In the genomic region with DNA sequence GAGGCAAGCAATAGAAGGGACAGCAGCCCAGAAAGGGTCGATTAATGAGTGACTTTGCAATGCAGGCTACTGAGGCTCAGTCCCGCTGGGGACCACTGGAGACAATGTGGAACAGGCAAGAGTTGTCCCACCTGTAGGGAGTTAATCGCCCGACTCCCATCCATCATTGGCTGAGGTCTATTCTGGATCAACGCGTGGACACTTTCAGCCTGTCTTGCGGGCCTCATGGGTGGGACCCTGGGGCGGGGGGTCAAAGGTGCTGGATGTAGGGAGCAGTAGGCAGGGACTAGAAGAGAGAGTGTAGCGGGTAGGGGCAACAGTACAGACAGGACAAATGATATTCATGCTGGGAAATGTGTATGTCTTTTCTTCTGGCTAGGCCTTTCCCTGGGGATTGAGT, we compare ENCODE assay signal across 23 cellular contexts. TPM values are rescaled to one million over a fixed set of nuclear protein-coding genes. Genes with fewer than 3 reads are reported as not detected.
A peak's percentile ranks its signal among the peaks of the same experiment; 100 is the strongest.
DNase-seq lines count a peak whose midpoint lies in the region; ATAC-seq and TF ChIP-seq lines count a peak whose summit lies in the region.
"Had no signal": no experiment of that assay in that cellular context is flagged by ENCODE, and none has a peak within 500 bp of the region (broad histone marks: within the 10 kb centered on the region; RNA-seq: fewer than 3 reads in every experiment).

No MANE protein-coding gene starts in this region.

- H2BK12ac ChIP-seq in H9 (ENCODE audit: insufficient read length, low read depth, low read length): no peak overlapping the region

- peaks cover 6% of the 10 kb centered on the region for H3K4me1 Mint-ChIP-seq in activated CD4-positive, alpha-beta memory T cell treated with anti-CD3 and anti-CD28 coated beads, Interleukin-2, amount 10 ng/mL, durations not matched to agents 7 days and 5 days
- no peaks in the 10 kb centered on the region for H3K4me1 Mint-ChIP-seq in activated CD4-positive, alpha-beta memory T cell treated with anti-CD3 and anti-CD28 coated beads for 36 hours (ENCODE audit: low read depth)
- no peaks in the 10 kb centered on the region for H3K4me1 Mint-ChIP-seq in H9
- H3K4me1 Mint-ChIP-seq in endodermal cell: no peaks in the 10 kb centered on the region
- peaks cover 0 to 6% of the 10 kb centered on the region in 2 donors for H3K4me1 Mint-ChIP-seq in stimulated activated naive B cell treated with anti-CD40 and anti-IgM and Interleukin-4, amounts not matched to agents 10 μg/mL and 1 μg/mL and 100 μg/mL, for 72 hours
- H3K4me1 Mint-ChIP-seq: IgD-negative memory B cell had no signal

- no peak overlapping the region for H3K27ac Mint-ChIP-seq in activated CD4-positive, alpha-beta memory T cell treated with anti-CD3 and anti-CD28 coated beads, Interleukin-2, amount 10 ng/mL, durations not matched to agents 7 days and 5 days
- H3K27ac Mint-ChIP-seq in activated CD4-positive, alpha-beta memory T cell treated with anti-CD3 and anti-CD28 coated beads for 36 hours: no peak overlapping the region
- H3K27ac Mint-ChIP-seq in H9: no peak overlapping the region
- H3K27ac Mint-ChIP-seq in endodermal cell: no peak overlapping the region
- H3K27ac Mint-ChIP-seq in stimulated activated naive B cell treated with anti-CD40 and anti-IgM and Interleukin-4, amounts not matched to agents 10 μg/mL and 1 μg/mL and 100 μg/mL, for 72 hours: no peak overlapping the region
- H3K27ac Mint-ChIP-seq: IgD-negative memory B cell had no signal

- no peak overlapping the region for H2BK120ac ChIP-seq in H9 (ENCODE audit: low read depth, low read length, poor library complexity, severe bottlenecking)

- H3K79me1 ChIP-seq in H9 (ENCODE audit: insufficient read depth, low read depth, low read length, poor library complexity, severe bottlenecking): no peaks in the 10 kb centered on the region

- no peak overlapping the region for H2BK5ac ChIP-seq in H9 (ENCODE audit: insufficient read length, low read length)

- no peak for TF ChIP-seq EP300 in sigmoid colon (IDR thresholded peaks at IDR 0.05)

- CTCF ChIA-PET in activated CD4-positive, alpha-beta memory T cell treated with anti-CD3 and anti-CD28 coated beads, Interleukin-2, amount 10 ng/mL, durations not matched to agents 7 days and 5 days (lab: Charles Lee): interaction anchor here (0.6 kb wide), 1 partner anchor 9 kb away, joined by 3 read pairs; no protein-coding TSS in a partner anchor
- CTCF ChIA-PET in activated CD4-positive, alpha-beta memory T cell treated with anti-CD3 and anti-CD28 coated beads for 36 hours (lab: Charles Lee): no interaction called here

- no peaks in the 10 kb centered on the region for H3K4me1 ChIP-seq in H9 (ENCODE audit: insufficient read depth, low read length)
- no peaks in the 10 kb centered on the region for H3K4me1 ChIP-seq in endodermal cell (ENCODE audit: control insufficient read depth, insufficient read depth, low read length)
- H3K4me1 ChIP-seq in sigmoid colon: peaks cover 0 to under 1% (median under 1%) of the 10 kb centered on the region in 4 donors

- H3K23me2 ChIP-seq in H9 (ENCODE audit: insufficient read length, low read depth, low read length, poor library complexity, severe bottlenecking): no peaks in the 10 kb centered on the region

- H3K36me3 ChIP-seq in endodermal cell (ENCODE audit: control insufficient read depth, insufficient read depth, low read length): no peaks in the 10 kb centered on the region
- H3K36me3 ChIP-seq in sigmoid colon: no peaks in the 10 kb centered on the region

- H3T11ph ChIP-seq in H9 (ENCODE audit: low read length): no peak overlapping the region

- no peak overlapping the region for H3K56ac ChIP-seq in H9 (ENCODE audit: insufficient read length, low read depth, low read length)

- peaks cover 12% of the 10 kb centered on the region for H3K9me3 Mint-ChIP-seq in activated CD4-positive, alpha-beta memory T cell treated with anti-CD3 and anti-CD28 coated beads, Interleukin-2, amount 10 ng/mL, durations not matched to agents 7 days and 5 days
- peaks cover 25% of the 10 kb centered on the region for H3K9me3 Mint-ChIP-seq in activated CD4-positive, alpha-beta memory T cell treated with anti-CD3 and anti-CD28 coated beads for 36 hours
- H3K9me3 Mint-ChIP-seq in H9 (peaks cover 6 to 11% of the 10 kb centered on the region in 2 experiments; a peak in 2 of 5 replicates), endodermal cell (peaks cover 4% of the 10 kb centered on the region)
- peaks cover 14 to 19% of the 10 kb centered on the region in 2 donors for H3K9me3 Mint-ChIP-seq in stimulated activated naive B cell treated with anti-CD40 and anti-IgM and Interleukin-4, amounts not matched to agents 10 μg/mL and 1 μg/mL and 100 μg/mL, for 72 hours

- no peak for ATAC-seq in stimulated activated naive B cell treated with anti-CD40 and anti-IgM and Interleukin-4, amounts not matched to agents 10 μg/mL and 1 μg/mL and 100 μg/mL, for 72 hours (replicated peaks)

- intact Hi-C loops in activated CD4-positive, alpha-beta memory T cell treated with anti-CD3 and anti-CD28 coated beads for 36 hours (cut with micrococcal nuclease): no loop called here
- intact Hi-C loops in sigmoid colon (cut with DNase I): no loop called here

- H2BK15ac ChIP-seq in H9 (ENCODE audit: low read depth, low read length): no peak overlapping the region

- H2BK20ac ChIP-seq in H9 (ENCODE audit: low read depth, low read length, poor library complexity, severe bottlenecking): no peak overlapping the region

- H4K5ac ChIP-seq in H9 (ENCODE audit: insufficient read length, low read depth, low read length): no peak overlapping the region

- no peak for TF ChIP-seq POLR2A in sigmoid colon (IDR thresholded peaks at IDR 0.05)

- no peaks in the 10 kb centered on the region for H4K20me1 ChIP-seq in H9 (ENCODE audit: control insufficient read depth, insufficient read depth, insufficient read length)

- H3K4me3 ChIP-seq in endodermal cell (ENCODE audit: low read length) (no peak overlapping the region), sigmoid colon (no peak overlapping the region)
- H3K4me3 ChIP-seq: PC-9 had no signal

- H2AK5ac ChIP-seq in H9 (ENCODE audit: insufficient read length, low read length): no peak overlapping the region

- H3K18ac ChIP-seq in H9 (ENCODE audit: insufficient read length, low read depth, low read length): no peak overlapping the region

- no peak overlapping the region for H2AFZ ChIP-seq in H9 (ENCODE audit: low read length)
- H2AFZ ChIP-seq: PC-9 had no signal

- POLR2A ChIA-PET in activated CD4-positive, alpha-beta memory T cell treated with anti-CD3 and anti-CD28 coated beads, Interleukin-2, amount 10 ng/mL, durations not matched to agents 7 days and 5 days (lab: Charles Lee): no interaction called here
- POLR2A ChIA-PET in activated CD4-positive, alpha-beta memory T cell treated with anti-CD3 and anti-CD28 coated beads for 36 hours (lab: Charles Lee): no interaction called here

- H3K23ac ChIP-seq in H9 (ENCODE audit: insufficient read length, low read depth, low read length): no peak overlapping the region

- peaks cover 9% of the 10 kb centered on the region for H3K27me3 Mint-ChIP-seq in activated CD4-positive, alpha-beta memory T cell treated with anti-CD3 and anti-CD28 coated beads, Interleukin-2, amount 10 ng/mL, durations not matched to agents 7 days and 5 days
- H3K27me3 Mint-ChIP-seq in activated CD4-positive, alpha-beta memory T cell treated with anti-CD3 and anti-CD28 coated beads for 36 hours: no peaks in the 10 kb centered on the region
- H3K27me3 Mint-ChIP-seq in H9 (ENCODE audit: low read depth) (peaks cover 33% of the 10 kb centered on the region), endodermal cell (ENCODE audit: insufficient read depth) (peaks cover 19% of the 10 kb centered on the region)
- peaks cover 14 to 29% of the 10 kb centered on the region in 2 donors for H3K27me3 Mint-ChIP-seq in stimulated activated naive B cell treated with anti-CD40 and anti-IgM and Interleukin-4, amounts not matched to agents 10 μg/mL and 1 μg/mL and 100 μg/mL, for 72 hours

- no peak overlapping the region for H3K4ac ChIP-seq in H9 (ENCODE audit: low read depth, low read length)

- no peak overlapping the region for H4K8ac ChIP-seq in H9 (replicated peaks; ENCODE audit: insufficient read length, low read depth, low read length)

- H3K27me3 ChIP-seq in H9 (ENCODE audit: insufficient read depth, low read length) (no peaks in the 10 kb centered on the region), endodermal cell (ENCODE audit: control insufficient read depth, insufficient read depth, low read length, poor library complexity, severe bottlenecking) (no peaks in the 10 kb centered on the region), sigmoid colon (no peaks in the 10 kb centered on the region)

- TF ChIP-seq CTCF in H9 (conservative IDR thresholded peaks at IDR 0.05) (no peak), endodermal cell (conservative IDR thresholded peaks at IDR 0.05) (no peak), sigmoid colon (IDR thresholded peaks at IDR 0.05) (no peak)

- H3K4me2 ChIP-seq in H9 (ENCODE audit: insufficient read depth, insufficient read length, low read length): no peak overlapping the region
- H3K4me2 ChIP-seq: KMS-11, PC-9 had no signal

- no peaks in the 10 kb centered on the region for H3K79me2 ChIP-seq in H9 (ENCODE audit: insufficient read depth, low read length)

- H3K9ac ChIP-seq in H9 (ENCODE audit: extremely low read depth, insufficient read length, low read length): no peak overlapping the region
- H3K9ac ChIP-seq in endodermal cell (ENCODE audit: extremely low read depth, low read length, poor library complexity, severe bottlenecking): no peak overlapping the region
- H3K9ac ChIP-seq: KMS-11 had no signal

- no peaks in the 10 kb centered on the region for H3K9me3 ChIP-seq in H9 (ENCODE audit: control insufficient read depth, low read depth, low read length)
- H3K9me3 ChIP-seq in endodermal cell (ENCODE audit: control insufficient read depth, low read length): no peaks in the 10 kb centered on the region
- peaks cover 0 to 8% (median 5%) of the 10 kb centered on the region in 4 donors for H3K9me3 ChIP-seq in sigmoid colon

- peak; percentile 8 for DNase-seq in activated CD4-positive, alpha-beta memory T cell treated with anti-CD3 and anti-CD28 coated beads, Interleukin-2, amount 10 ng/mL, durations not matched to agents 7 days and 5 days
- no peak for DNase-seq in activated CD4-positive, alpha-beta memory T cell treated with anti-CD3 and anti-CD28 coated beads for 36 hours
- DNase-seq in H9 (peak; percentile 17), endodermal cell (peak; percentile 24), sigmoid colon (peak; percentile 50), cerebellum (ENCODE audit: low spot score) (no peak), NCI-H69 (lab: John Stamatoyannopoulos, UW) (no peak)
- no peak for DNase-seq in stimulated activated naive B cell treated with anti-CD40 and anti-IgM and Interleukin-4, amounts not matched to agents 10 μg/mL and 1 μg/mL and 100 μg/mL, for 72 hours
- DNase-seq: 8988T, Calu3, DMS79 treated with DMSO at 0.1 percent for 48 hours, GF-D8, NCI-H1048, NCI-H1417, NCI-H1694, NCI-H2029 treated with DMSO at 0.1 percent for 48 hours, NCI-H446 treated with DMSO at 0.1 percent for 48 hours, NCI-H526, PC-9, Right ventricle myocardium superior had no signal

- H3K4me3 Mint-ChIP-seq in activated CD4-positive, alpha-beta memory T cell treated with anti-CD3 and anti-CD28 coated beads, Interleukin-2, amount 10 ng/mL, durations not matched to agents 7 days and 5 days: no peak overlapping the region
- H3K4me3 Mint-ChIP-seq in activated CD4-positive, alpha-beta memory T cell treated with anti-CD3 and anti-CD28 coated beads for 36 hours: no peak overlapping the region
- H3K4me3 Mint-ChIP-seq in H9 (no peak overlapping the region), endodermal cell (no peak overlapping the region)
- no peak overlapping the region for H3K4me3 Mint-ChIP-seq in stimulated activated naive B cell treated with anti-CD40 and anti-IgM and Interleukin-4, amounts not matched to agents 10 μg/mL and 1 μg/mL and 100 μg/mL, for 72 hours
- H3K4me3 Mint-ChIP-seq: IgD-negative memory B cell had no signal

- H4K91ac ChIP-seq in H9 (ENCODE audit: insufficient read length, low read depth, low read length): no peak overlapping the region

- WGBS in H9 (ENCODE audit: extremely low coverage, insufficient read length, low lambda C conversion rate): no CpG with 5 or more reads among the region's 9 CpGs
- WGBS in endodermal cell (ENCODE audit: insufficient coverage in 1 of 2, insufficient read length in 1 of 2), 2 experiments: 89 to 90% methylated on average over 8 to 9 of the region's 9 CpGs
- WGBS in sigmoid colon, 2 donors: 91 to 94% methylated on average over 9 of the region's 9 CpGs

- peaks cover 3% of the 10 kb centered on the region for H3K36me3 Mint-ChIP-seq in activated CD4-positive, alpha-beta memory T cell treated with anti-CD3 and anti-CD28 coated beads, Interleukin-2, amount 10 ng/mL, durations not matched to agents 7 days and 5 days (ENCODE audit: low read depth)
- H3K36me3 Mint-ChIP-seq in activated CD4-positive, alpha-beta memory T cell treated with anti-CD3 and anti-CD28 coated beads for 36 hours: peaks cover 9% of the 10 kb centered on the region
- H3K36me3 Mint-ChIP-seq in H9 (ENCODE audit: insufficient read depth in 1 of 3, low read depth in 3 of 3): no peaks in the 10 kb centered on the region
- no peaks in the 10 kb centered on the region for H3K36me3 Mint-ChIP-seq in endodermal cell (ENCODE audit: low read depth)
- H3K36me3 Mint-ChIP-seq in stimulated activated naive B cell treated with anti-CD40 and anti-IgM and Interleukin-4, amounts not matched to agents 10 μg/mL and 1 μg/mL and 100 μg/mL, for 72 hours: peaks cover 23 to 28% of the 10 kb centered on the region in 2 donors

- no peak overlapping the region for H3K27ac ChIP-seq in H9 (ENCODE audit: insufficient read length, low read depth, low read length)
- no peak overlapping the region for H3K27ac ChIP-seq in endodermal cell (ENCODE audit: low read depth, low read length)
- no peak overlapping the region for H3K27ac ChIP-seq in sigmoid colon
- H3K27ac ChIP-seq: HL-60, KMS-11, PC-9 had no signal

- H3K14ac ChIP-seq in H9 (ENCODE audit: insufficient read depth, low read length): no peak overlapping the region

RNA-seq across cellular contexts. Expression of a gene that starts 6.1 kb away (rescaled TPM):
- total RNA-seq in activated CD4-positive, alpha-beta memory T cell treated with anti-CD3 and anti-CD28 coated beads, Interleukin-2, amount 10 ng/mL, durations not matched to agents 7 days and 5 days: 100 to 1,000 TPM; 100 to 102 TPM
- total RNA-seq in activated CD4-positive, alpha-beta memory T cell treated with anti-CD3 and anti-CD28 coated beads for 36 hours: 10 to 100 TPM; 69.3 to 74.4 TPM
- total RNA-seq in H9 (2021) (28.6 and 32.5 TPM in 2 replicates), endodermal cell (10 to 100 TPM; 36.0 to 43.7 TPM), sigmoid colon (100 to 1,000 TPM in 2 of 4 donors, 10 to 100 TPM in 2; 47.9 to 145 (median 91.7) TPM), cerebellum (11.5 TPM)
- polyA plus RNA-seq in endodermal cell (2013, experiment 1 of 2): 59.6 TPM
- polyA plus RNA-seq in endodermal cell (2013, experiment 2 of 2): 46.0 TPM
- polyA plus RNA-seq in sigmoid colon: 100 to 1,000 TPM in 1 of 3 donors, 10 to 100 TPM in 2; 63.1 to 126 (median 84.7) TPM

RNA-seq across cellular contexts. Expression of a gene that starts 12.8 kb away (rescaled TPM):
- total RNA-seq in activated CD4-positive, alpha-beta memory T cell treated with anti-CD3 and anti-CD28 coated beads, Interleukin-2, amount 10 ng/mL, durations not matched to agents 7 days and 5 days: 100 to 1,000 TPM; 184 to 186 TPM
- 1 to 10 TPM; 2.3 to 3.1 TPM for total RNA-seq in activated CD4-positive, alpha-beta memory T cell treated with anti-CD3 and anti-CD28 coated beads for 36 hours
- total RNA-seq in H9 (2021) (1.7 TPM in 2 replicates), endodermal cell (1 to 10 TPM; 1.9 to 9.0 TPM), sigmoid colon (100 to 1,000 TPM in 2 of 4 donors, 10 to 100 TPM in 2; 25.2 to 183 (median 98.3) TPM), cerebellum (5.6 TPM)
- 4.2 TPM for polyA plus RNA-seq in endodermal cell (2013, experiment 1 of 2)
- 2.6 TPM for polyA plus RNA-seq in endodermal cell (2013, experiment 2 of 2)
- 1,000 to 10,000 TPM; 1,595 to 3,562 (median 2,792) TPM for polyA plus RNA-seq in sigmoid colon
- polyA plus RNA-seq: IgD-negative memory B cell had no signal

RNA-seq across cellular contexts. Expression of a gene that starts 42.2 kb away (rescaled TPM):
- 10 to 100 TPM; 49.5 to 51.0 TPM for total RNA-seq in activated CD4-positive, alpha-beta memory T cell treated with anti-CD3 and anti-CD28 coated beads, Interleukin-2, amount 10 ng/mL, durations not matched to agents 7 days and 5 days
- total RNA-seq in activated CD4-positive, alpha-beta memory T cell treated with anti-CD3 and anti-CD28 coated beads for 36 hours: 10 to 100 TPM; 35.3 to 42.7 TPM
- total RNA-seq in H9 (2021) (27.4 TPM in 2 replicates), endodermal cell (10 to 100 TPM; 40.0 to 47.2 TPM), sigmoid colon (1 to 10 TPM; 6.7 to 8.6 (median 7.7) TPM), cerebellum (16.6 TPM)
- polyA plus RNA-seq in endodermal cell (2013, experiment 1 of 2): 25.0 TPM
- 20.8 TPM for polyA plus RNA-seq in endodermal cell (2013, experiment 2 of 2)
- polyA plus RNA-seq in sigmoid colon: 10 to 100 TPM; 25.1 to 49.5 (median 30.6) TPM

RNA-seq across cellular contexts. Expression of a gene that starts 42.3 kb away (rescaled TPM):
- total RNA-seq in activated CD4-positive, alpha-beta memory T cell treated with anti-CD3 and anti-CD28 coated beads, Interleukin-2, amount 10 ng/mL, durations not matched to agents 7 days and 5 days: 100 to 1,000 TPM; 210 to 216 TPM
- 100 to 1,000 TPM; 241 to 252 TPM for total RNA-seq in activated CD4-positive, alpha-beta memory T cell treated with anti-CD3 and anti-CD28 coated beads for 36 hours
- total RNA-seq in H9 (2021) (172 TPM in 2 replicates), endodermal cell (100 to 1,000 TPM; 131 to 137 TPM), sigmoid colon (100 to 1,000 TPM; 109 to 147 (median 133) TPM), cerebellum (59.0 TPM)
- 151 TPM for polyA plus RNA-seq in endodermal cell (2013, experiment 1 of 2)
- polyA plus RNA-seq in endodermal cell (2013, experiment 2 of 2): 146 TPM
- polyA plus RNA-seq in sigmoid colon: 10 to 100 TPM; 42.5 to 63.5 (median 43.2) TPM

RNA-seq across cellular contexts. Expression of a gene that starts 50.8 kb away (rescaled TPM):
- total RNA-seq in activated CD4-positive, alpha-beta memory T cell treated with anti-CD3 and anti-CD28 coated beads, Interleukin-2, amount 10 ng/mL, durations not matched to agents 7 days and 5 days: 1 to 10 TPM; 3.3 to 4.9 TPM
- total RNA-seq in activated CD4-positive, alpha-beta memory T cell treated with anti-CD3 and anti-CD28 coated beads for 36 hours: 10 to 100 TPM; 17.0 to 19.2 TPM
- total RNA-seq in H9 (2021): 3.9 and 5.1 TPM in 2 replicates
- 1 to 10 TPM; 4.6 to 8.4 TPM for total RNA-seq in endodermal cell
- 5.2 TPM for polyA plus RNA-seq in endodermal cell (2013, experiment 1 of 2)
- polyA plus RNA-seq in endodermal cell (2013, experiment 2 of 2): 4.4 TPM
- total RNA-seq in sigmoid colon: 1 to 10 TPM in 1 of 4 donors, under 1 TPM in 3; 0.27 to 3.0 (median 0.69) TPM
- under 1 TPM in 2 of 3 donors, not detected in 1; 0.07 to 0.60 TPM for polyA plus RNA-seq in sigmoid colon
- total RNA-seq in cerebellum: 3.0 TPM
- total RNA-seq: PC-9, Right ventricle myocardium superior had no signal

Comparison
In these comparisons a context has a peak if more than half of its experiments do, and no peak if none do; other contexts are left out.
1. DNase-seq: peak in activated CD4-positive, alpha-beta memory T cell treated with anti-CD3 and anti-CD28 coated beads, Interleukin-2, amount 10 ng/mL, durations not matched to agents 7 days and 5 days (single experiment), H9 (single experiment), endodermal cell (single experiment) and sigmoid colon (single experiment); none in activated CD4-positive, alpha-beta memory T cell treated with anti-CD3 and anti-CD28 coated beads for 36 hours (single experiment), stimulated activated naive B cell treated with anti-CD40 and anti-IgM and Interleukin-4, amounts not matched to agents 10 μg/mL and 1 μg/mL and 100 μg/mL, for 72 hours (single experiment), cerebellum (single experiment) and NCI-H69 (single experiment).